ENCODE assay signal across 25 cellular contexts in the genomic region with DNA sequence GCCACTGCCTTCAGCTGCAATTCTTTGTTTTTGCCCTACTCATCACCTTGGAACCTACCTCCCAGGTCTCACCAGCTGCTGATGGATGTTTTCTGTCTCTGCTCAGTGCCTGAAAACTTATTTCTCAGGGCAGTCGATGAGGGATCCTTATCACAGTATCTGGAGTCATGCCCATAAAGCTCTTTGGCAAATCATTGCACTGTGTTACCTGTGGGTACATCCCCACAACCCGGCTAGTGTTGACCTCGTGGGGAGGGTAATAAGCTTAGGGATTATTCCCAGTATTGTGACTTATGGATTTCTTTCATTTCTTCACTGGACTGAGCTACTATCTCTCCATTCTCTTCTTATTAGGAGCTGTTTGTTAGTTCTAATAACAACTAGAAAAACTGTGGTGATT.
"Had no signal": no experiment of that assay in that cellular context is flagged by ENCODE, and none has a peak within 500 bp of the region (broad histone marks: within the 10 kb centered on the region; RNA-seq: fewer than 3 reads in every experiment).

No MANE protein-coding gene starts in this region.

- H3K27me3 ChIP-seq: foreskin keratinocyte, suprapubic skin, vagina had no signal

- DNase-seq: activated CD4-positive, alpha-beta T cell treated with anti-CD3 and anti-CD28 coated beads for 4 hours; activated CD8-positive, alpha-beta T cell treated with anti-CD3 and anti-CD28 coated beads for 36 hours; activated effector memory CD4-positive, alpha-beta T cell treated with Interleukin-2 at 50 U/mL for 16 hours; activated naive CD4-positive, alpha-beta T cell treated with anti-CD3 and anti-CD28 coated beads, Interleukin-2, amount 50 U/mL, for 16 hours; activated T-cell treated with anti-CD3 and anti-CD28 coated beads, Interleukin-2, amount 50 U/mL, for 1 hour; amniotic stem cell; caudate nucleus; foreskin keratinocyte; hypothalamus; islet precursor cell; left colon; lower lobe of right lung; nucleus accumbens; posterior cingulate gyrus; stimulated activated CD4-positive, alpha-beta T cell treated with anti-CD3 and anti-CD28 coated beads, Interleukin-12 subunit alpha, Interleukin-12 subunit beta, amount 100 ng/mL, for 4 hours; stimulated activated CD4-positive, alpha-beta T cell treated with anti-CD3 and anti-CD28 coated beads, Interleukin-1b, Interleukin-23, amount 100 ng/mL, for 48 hours; stimulated activated naive CD8-positive, alpha-beta T cell treated with anti-CD3 and anti-CD28 coated beads, Interleukin-15, amount 100 ng/mL, for 72 hours; trophoblast cell had no signal

- H3K4me3 ChIP-seq: lower lobe of right lung, suprapubic skin, vagina had no signal

- H3K27me3 Mint-ChIP-seq: activated CD8-positive, alpha-beta T cell treated with anti-CD3 and anti-CD28 coated beads for 36 hours; natural killer cell treated with Interleukin-12 subunit alpha and Interleukin-12 subunit beta and Interleukin-15 and Interleukin-18, amount 100 ng/mL, for 72 hours; stimulated activated naive CD8-positive, alpha-beta T cell treated with anti-CD3 and anti-CD28 coated beads, Interleukin-15, amount 100 ng/mL, for 72 hours had no signal

- H3K4me3 Mint-ChIP-seq: activated CD8-positive, alpha-beta T cell treated with anti-CD3 and anti-CD28 coated beads for 36 hours; natural killer cell treated with Interleukin-12 subunit alpha and Interleukin-12 subunit beta and Interleukin-15 and Interleukin-18, amount 100 ng/mL, for 72 hours; stimulated activated naive CD8-positive, alpha-beta T cell treated with anti-CD3 and anti-CD28 coated beads, Interleukin-15, amount 100 ng/mL, for 72 hours; T-helper 2 cell treated with Interferon-gamma antibody and Interleukin-4, amounts not matched to agents 5 μg/mL and 100 μg/mL, for 36 hours; WTC11 had no signal

- H3K9me3 ChIP-seq: lower lobe of right lung, suprapubic skin, vagina had no signal

- FAIRE-seq: colon, TTC549 had no signal

- H3K4me1 ChIP-seq: foreskin keratinocyte, lower lobe of right lung, suprapubic skin, vagina had no signal

- H3K27ac Mint-ChIP-seq: activated CD8-positive, alpha-beta T cell treated with anti-CD3 and anti-CD28 coated beads for 36 hours; stimulated activated naive CD8-positive, alpha-beta T cell treated with anti-CD3 and anti-CD28 coated beads, Interleukin-15, amount 100 ng/mL, for 72 hours; T-helper 2 cell treated with Interferon-gamma antibody and Interleukin-4, amounts not matched to agents 5 μg/mL and 100 μg/mL, for 36 hours; WTC11 had no signal

- ATAC-seq: activated CD8-positive, alpha-beta T cell treated with anti-CD3 and anti-CD28 coated beads for 36 hours; foreskin keratinocyte; left colon; lower lobe of right lung; natural killer cell treated with Interleukin-12 subunit alpha and Interleukin-12 subunit beta and Interleukin-15 and Interleukin-18, amount 100 ng/mL, for 72 hours; stimulated activated naive CD8-positive, alpha-beta T cell treated with anti-CD3 and anti-CD28 coated beads, Interleukin-15, amount 100 ng/mL, for 72 hours; WTC11 had no signal

- H3K9me3 Mint-ChIP-seq: activated CD8-positive, alpha-beta T cell treated with anti-CD3 and anti-CD28 coated beads for 36 hours; natural killer cell treated with Interleukin-12 subunit alpha and Interleukin-12 subunit beta and Interleukin-15 and Interleukin-18, amount 100 ng/mL, for 72 hours; stimulated activated naive CD8-positive, alpha-beta T cell treated with anti-CD3 and anti-CD28 coated beads, Interleukin-15, amount 100 ng/mL, for 72 hours; T-helper 2 cell treated with Interferon-gamma antibody and Interleukin-4, amounts not matched to agents 5 μg/mL and 100 μg/mL, for 36 hours; WTC11 had no signal

- H3K4me1 Mint-ChIP-seq: stimulated activated naive CD8-positive, alpha-beta T cell treated with anti-CD3 and anti-CD28 coated beads, Interleukin-15, amount 100 ng/mL, for 72 hours; WTC11 had no signal

- H3K27ac ChIP-seq: foreskin keratinocyte, lower lobe of right lung, suprapubic skin, vagina had no signal
